Comparison of ENCODE assay signal across 16 cellular contexts in genomic region chr5:1133510-1134255, GRCh38. TPM values are rescaled to one million over a fixed set of nuclear protein-coding genes. Genes with fewer than 3 reads are reported as not detected.
DNase-seq lines count a peak whose midpoint lies in the region; ATAC-seq and TF ChIP-seq lines count a peak whose summit lies in the region.
"Had no signal": no experiment of that assay in that cellular context is flagged by ENCODE, and none has a peak within 500 bp of the region (broad histone marks: within the 10 kb centered on the region; RNA-seq: fewer than 3 reads in every experiment).

No MANE protein-coding gene starts in this region.

- H3K36me3 ChIP-seq in OCI-LY7 (ENCODE audit: insufficient read depth, low read length), result no peaks in the 10 kb centered on the region
- H3K36me3 ChIP-seq in gastrocnemius medialis, result no peaks in the 10 kb centered on the region
- H3K36me3 ChIP-seq: Peyer's patch had no signal

- no peaks in the 10 kb centered on the region for H3K9me2 ChIP-seq in OCI-LY7 (ENCODE audit: insufficient read depth, low read length)

- intact Hi-C loops in OCI-LY7 (cut with micrococcal nuclease; ENCODE audit: unreplicated experiment), result loop anchor here (1.0 to 10.0 kb wide), 2 partner anchors 34 to 209 kb away; no protein-coding TSS in a partner anchor
- intact Hi-C loops in gastrocnemius medialis (cut with DNase I; ENCODE audit: low total_unique reads), result no loop called here
- intact Hi-C loops in dorsolateral prefrontal cortex (cut with DNase I), result no loop called here

- DNase-seq in OCI-LY7 (ENCODE audit: low spot score) (peak; percentile 71), gastrocnemius medialis (no peak), dorsolateral prefrontal cortex (no peak), DMS 273 treated with DMSO at 0.1 percent for 48 hours (lab: John Stamatoyannopoulos, UW) (no peak), dedifferentiated amniotic fluid mesenchymal stem cell (ENCODE audit: extremely low spot score) (no peak), erythroblast (lab: John Stamatoyannopoulos, UW) (no peak)
- DNase-seq: anterior cingulate cortex; CD8-positive, alpha-beta memory T cell; IMR-90; mesendoderm; NCI-H1417 treated with DMSO at 0.1 percent for 48 hours; NCI-H446 treated with DMSO at 0.1 percent for 48 hours had no signal

- H3K27me3 ChIP-seq in gastrocnemius medialis, result no peaks in the 10 kb centered on the region
- peaks cover 0 to 10% (median 0%) of the 10 kb centered on the region in 45 donors for H3K27me3 ChIP-seq in dorsolateral prefrontal cortex
- H3K27me3 ChIP-seq: Peyer's patch had no signal

- H3K27ac ChIP-seq in OCI-LY7 (ENCODE audit: low read depth, low read length, poor library complexity, severe bottlenecking), result peak overlapping the region; percentile 70
- peak overlapping the region in 3 of 4 donors; percentile 4 to 45 (median 31) for H3K27ac ChIP-seq in gastrocnemius medialis
- H3K27ac ChIP-seq in dorsolateral prefrontal cortex, result peak overlapping the region in 2 of 59 donors; percentile 21 to 46

- H3K4me3 ChIP-seq in OCI-LY7 (ENCODE audit: low read depth, low read length, poor library complexity, severe bottlenecking) (peak overlapping the region; percentile 27), gastrocnemius medialis (no peak overlapping the region), dorsolateral prefrontal cortex (no peak overlapping the region)
- H3K4me3 ChIP-seq: coronary artery, Peyer's patch had no signal

- CTCF ChIA-PET in OCI-LY7 (lab: Charles Lee; ENCODE audit: unreplicated experiment), result interaction anchor here (0.6 to 1.4 kb wide), 4 partner anchors 34 to 506 kb away, joined by 3 to 12 read pairs (median 4); no protein-coding TSS in a partner anchor

- no peak for TF ChIP-seq CTCF in OCI-LY7 (conservative IDR thresholded peaks at IDR 0.05; ENCODE audit: low read length)
- TF ChIP-seq CTCF in gastrocnemius medialis (IDR thresholded peaks at IDR 0.05 in 4 of 5, conservative IDR thresholded peaks at IDR 0.05 in 1 of 5), result no peak
- no peak for TF ChIP-seq CTCF in dorsolateral prefrontal cortex (IDR thresholded peaks at IDR 0.05 in 54 of 56, conservative IDR thresholded peaks at IDR 0.05 in 2 of 56; ENCODE audit: low read depth in 1 of 56, partially characterized antibody in 56 of 56)

- no TSS peak for BruUV-seq in OCI-LY7 (replicated peaks; lab: Mats Ljungman, UMichigan)

- no peaks in the 10 kb centered on the region for H3K9me3 ChIP-seq in OCI-LY7 (ENCODE audit: low read length)
- H3K9me3 ChIP-seq in gastrocnemius medialis, result no peaks in the 10 kb centered on the region
- H3K9me3 ChIP-seq: Peyer's patch had no signal

- no peaks in the 10 kb centered on the region for H3K79me2 ChIP-seq in OCI-LY7 (ENCODE audit: insufficient read depth, low read depth, low read length)

- ATAC-seq in GM19043 (IDR thresholded peaks at IDR 0.05; ENCODE audit: low read depth, unreplicated experiment) (peak; percentile 58), HG02642 (IDR thresholded peaks at IDR 0.05; ENCODE audit: poor library complexity, unreplicated experiment) (peak; percentile 52), gastrocnemius medialis (no peak)

- POLR2A ChIA-PET in OCI-LY7 (lab: Charles Lee), result interaction anchor here (0.6 kb wide), 2 partner anchors 34 to 35 kb away, joined by 3 read pairs; no protein-coding TSS in a partner anchor

- H4K20me1 ChIP-seq in OCI-LY7 (ENCODE audit: insufficient read depth, low read length), result no peaks in the 10 kb centered on the region

- no peak for TF ChIP-seq POLR2A in gastrocnemius medialis (IDR thresholded peaks at IDR 0.05)
- no peak for TF ChIP-seq POLR2A in erythroblast (IDR thresholded peaks at IDR 0.05; ENCODE audit: low read length)

- peak overlapping the region; percentile 80; the same call in 1 of the 2 replicates for H2AFZ ChIP-seq in OCI-LY7 (ENCODE audit: low read length)

- H3K4me1 ChIP-seq in OCI-LY7 (ENCODE audit: insufficient read depth, low read length, poor library complexity, severe bottlenecking), result peaks cover 54% of the 10 kb centered on the region
- H3K4me1 ChIP-seq in gastrocnemius medialis, result no peaks in the 10 kb centered on the region

- peak overlapping the region; percentile 67 for H3K4me2 ChIP-seq in OCI-LY7 (ENCODE audit: low read length)

- in situ Hi-C loops in gastrocnemius medialis (cut with MboI; ENCODE audit: low sequenced_read_pairs in 4 of 4), result loop anchor here in 3 of 4 donors (10.0 to 25.0 kb wide), 3 partner anchors 121 to 146 kb away; partner anchors contain the start of gene NKD2 (in 1 of the 3)

RNA-seq across cellular contexts. Expression of gene SLC12A7, which starts 21.8 kb away (rescaled TPM):
- not detected in 2 replicates for total RNA-seq in OCI-LY7 (2014; rRNA removed; shearing (Covaris generic))
- total RNA-seq in OCI-LY7 (2022) (0.06 TPM in 1 of 2 replicates, not detected in the other), gastrocnemius medialis (1 to 10 TPM; 1.6 to 5.3 (median 3.5) TPM), dorsolateral prefrontal cortex (10 to 100 TPM; 10.4 to 49.3 (median 16.7) TPM)

Comparison
In these comparisons a context has a peak if more than half of its experiments do, and no peak if none do; other contexts are left out.
1. ATAC-seq: peak in GM19043 (single experiment) and HG02642 (single experiment); none in gastrocnemius medialis (0 of 2).